In the genomic region with DNA sequence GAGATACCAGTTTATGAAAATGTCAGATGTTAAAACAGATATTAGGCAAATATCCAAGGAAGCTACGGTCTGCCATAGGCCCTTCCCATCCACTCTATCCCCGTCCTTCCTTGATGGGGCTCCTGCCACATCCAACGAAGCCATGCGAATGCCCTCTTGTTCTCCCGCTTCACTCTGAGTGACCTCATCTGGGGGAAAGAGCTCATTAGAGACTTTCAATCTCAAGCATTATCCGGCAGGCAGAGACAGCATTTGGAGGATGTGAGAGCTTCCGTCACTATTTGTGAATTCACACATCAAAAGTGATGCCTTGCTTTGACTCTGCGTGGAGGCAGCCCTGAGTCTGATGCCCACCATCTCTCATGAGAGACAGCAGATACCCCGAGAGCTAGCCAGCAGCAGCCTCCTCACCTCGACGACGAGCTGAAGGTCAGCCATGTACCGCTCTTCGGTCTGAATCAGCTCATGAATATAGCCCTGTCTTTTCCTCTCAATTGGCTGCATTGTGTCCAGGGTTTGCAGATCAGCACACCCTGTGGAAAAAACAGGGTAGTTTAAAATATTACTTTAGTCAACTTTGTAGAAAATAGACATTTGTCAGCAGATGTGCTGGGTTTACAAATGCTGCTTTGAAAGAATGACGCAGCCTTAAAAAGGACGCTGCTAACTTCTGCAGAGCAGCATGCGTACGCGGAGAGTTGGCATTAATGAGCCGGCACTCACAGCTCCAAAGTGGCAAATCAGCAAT, we compare ENCODE assay signal across 17 cellular contexts. TPM values are rescaled to one million over a fixed set of nuclear protein-coding genes. Genes with fewer than 3 reads are reported as not detected.
DNase-seq lines count a peak whose midpoint lies in the region; ATAC-seq and TF ChIP-seq lines count a peak whose summit lies in the region.
"Had no signal": no experiment of that assay in that cellular context is flagged by ENCODE, and none has a peak within 500 bp of the region (broad histone marks: within the 10 kb centered on the region; RNA-seq: fewer than 3 reads in every experiment).

No MANE protein-coding gene starts in this region.

- H3K4me3 Mint-ChIP-seq in activated CD4-positive, alpha-beta T cell treated with anti-CD3 and anti-CD28 coated beads, Interleukin-2, amount 10 ng/mL, durations not matched to agents 24 days and 14 days: no peak overlapping the region
- H3K4me3 Mint-ChIP-seq in activated CD4-positive, alpha-beta T cell treated with anti-CD3 and anti-CD28 coated beads, Interleukin-2, amount 10 ng/mL, durations not matched to agents 7 days and 5 days: no peak overlapping the region
- H3K4me3 Mint-ChIP-seq in neural progenitor cell: no peak overlapping the region
- H3K4me3 Mint-ChIP-seq: IgD-negative memory B cell had no signal

- peak; percentile 49 for DNase-seq in activated CD4-positive, alpha-beta T cell treated with anti-CD3 and anti-CD28 coated beads, Interleukin-2, amount 10 ng/mL, durations not matched to agents 24 days and 14 days
- DNase-seq in activated CD4-positive, alpha-beta T cell treated with anti-CD3 and anti-CD28 coated beads, Interleukin-2, amount 10 ng/mL, durations not matched to agents 7 days and 5 days: no peak
- DNase-seq in dorsolateral prefrontal cortex: peak in 1 of 10 donors; percentile 54
- no peak for DNase-seq in neural progenitor cell (ENCODE audit: low spot score)
- no peak for DNase-seq in NCI-H446 treated with DMSO at 0.1 percent for 48 hours (lab: John Stamatoyannopoulos, UW)
- DNase-seq in AG08395 (ENCODE audit: low spot score): no peak
- DNase-seq: 8988T, DMS53, PC-3 had no signal

- no peaks in the 10 kb centered on the region for H3K27me3 Mint-ChIP-seq in activated CD4-positive, alpha-beta T cell treated with anti-CD3 and anti-CD28 coated beads, Interleukin-2, amount 10 ng/mL, durations not matched to agents 24 days and 14 days
- H3K27me3 Mint-ChIP-seq in activated CD4-positive, alpha-beta T cell treated with anti-CD3 and anti-CD28 coated beads, Interleukin-2, amount 10 ng/mL, durations not matched to agents 7 days and 5 days: no peaks in the 10 kb centered on the region
- peaks cover 4% of the 10 kb centered on the region for H3K27me3 Mint-ChIP-seq in neural progenitor cell (ENCODE audit: insufficient read depth, low read depth)
- H3K27me3 Mint-ChIP-seq: IgD-negative memory B cell had no signal

- H3K9ac ChIP-seq in neural progenitor cell: no peak overlapping the region

- H3K4me2 ChIP-seq in neural progenitor cell: no peak overlapping the region

- no peaks in the 10 kb centered on the region for H4K20me1 ChIP-seq in neural progenitor cell (ENCODE audit: low read depth)

- intact Hi-C loops in activated CD4-positive, alpha-beta T cell treated with anti-CD3 and anti-CD28 coated beads, Interleukin-2, amount 10 ng/mL, durations not matched to agents 24 days and 14 days (cut with micrococcal nuclease): no loop called here
- intact Hi-C loops in dorsolateral prefrontal cortex (cut with DNase I): loop anchor here in 1 of 2 donors (10.0 kb wide), 1 partner anchor 296 kb away; a partner anchor contains a TSS

- POLR2A ChIA-PET in activated CD4-positive, alpha-beta T cell treated with anti-CD3 and anti-CD28 coated beads, Interleukin-2, amount 10 ng/mL, durations not matched to agents 7 days and 5 days (lab: Charles Lee): no interaction called here

- TF ChIP-seq CTCF in dorsolateral prefrontal cortex (IDR thresholded peaks at IDR 0.05 in 54 of 56, conservative IDR thresholded peaks at IDR 0.05 in 2 of 56; ENCODE audit: low read depth in 1 of 56, partially characterized antibody in 56 of 56) (peak in 2 of 56 donors; percentile 9 to 11), neural progenitor cell (IDR thresholded peaks at IDR 0.05) (no peak)

- H3K27me3 ChIP-seq in dorsolateral prefrontal cortex (no peaks in the 10 kb centered on the region), neural progenitor cell (no peaks in the 10 kb centered on the region)

- H3K4me3 ChIP-seq in dorsolateral prefrontal cortex: peak overlapping the region; percentile 1 to 61 (median 36)
- no peak overlapping the region for H3K4me3 ChIP-seq in neural progenitor cell
- H3K4me3 ChIP-seq: GM12878 had no signal

- no peaks in the 10 kb centered on the region for H3K36me3 ChIP-seq in neural progenitor cell

- H2AFZ ChIP-seq in neural progenitor cell (replicated peaks): no peak overlapping the region

- no peaks in the 10 kb centered on the region for H3F3A ChIP-seq in neural progenitor cell (ENCODE audit: low read depth)

- CTCF ChIA-PET in activated CD4-positive, alpha-beta T cell treated with anti-CD3 and anti-CD28 coated beads, Interleukin-2, amount 10 ng/mL, durations not matched to agents 7 days and 5 days (lab: Charles Lee): interaction anchor here (1.0 to 1.2 kb wide), 2 partner anchors 12 to 14 kb away, joined by 4 to 5 read pairs; no protein-coding TSS in a partner anchor

- H3K79me2 ChIP-seq in neural progenitor cell (ENCODE audit: low read depth): no peaks in the 10 kb centered on the region

- peaks cover 14% of the 10 kb centered on the region for H3K36me3 Mint-ChIP-seq in activated CD4-positive, alpha-beta T cell treated with anti-CD3 and anti-CD28 coated beads, Interleukin-2, amount 10 ng/mL, durations not matched to agents 24 days and 14 days (ENCODE audit: low read depth)
- peaks cover 11% of the 10 kb centered on the region for H3K36me3 Mint-ChIP-seq in activated CD4-positive, alpha-beta T cell treated with anti-CD3 and anti-CD28 coated beads, Interleukin-2, amount 10 ng/mL, durations not matched to agents 7 days and 5 days (ENCODE audit: low read depth)
- peaks cover 3% of the 10 kb centered on the region for H3K36me3 Mint-ChIP-seq in neural progenitor cell
- H3K36me3 Mint-ChIP-seq: IgD-negative memory B cell had no signal

- no peaks in the 10 kb centered on the region for H3K9me3 ChIP-seq in neural progenitor cell (ENCODE audit: low read depth)

- no peaks in the 10 kb centered on the region for H3K4me1 Mint-ChIP-seq in activated CD4-positive, alpha-beta T cell treated with anti-CD3 and anti-CD28 coated beads, Interleukin-2, amount 10 ng/mL, durations not matched to agents 24 days and 14 days
- no peaks in the 10 kb centered on the region for H3K4me1 Mint-ChIP-seq in activated CD4-positive, alpha-beta T cell treated with anti-CD3 and anti-CD28 coated beads, Interleukin-2, amount 10 ng/mL, durations not matched to agents 7 days and 5 days
- peaks cover 16% of the 10 kb centered on the region for H3K4me1 Mint-ChIP-seq in neural progenitor cell

- ATAC-seq in GM18498 (IDR thresholded peaks at IDR 0.05; ENCODE audit: unreplicated experiment) (no peak), HG03469 (IDR thresholded peaks at IDR 0.05; ENCODE audit: unreplicated experiment) (no peak)
- ATAC-seq: GM12878, HCT116, PC-3 had no signal

- no peaks in the 10 kb centered on the region for H3K4me1 ChIP-seq in neural progenitor cell

- H3K9me3 Mint-ChIP-seq in activated CD4-positive, alpha-beta T cell treated with anti-CD3 and anti-CD28 coated beads, Interleukin-2, amount 10 ng/mL, durations not matched to agents 24 days and 14 days: no peaks in the 10 kb centered on the region
- H3K9me3 Mint-ChIP-seq in activated CD4-positive, alpha-beta T cell treated with anti-CD3 and anti-CD28 coated beads, Interleukin-2, amount 10 ng/mL, durations not matched to agents 7 days and 5 days: no peaks in the 10 kb centered on the region
- no peaks in the 10 kb centered on the region for H3K9me3 Mint-ChIP-seq in neural progenitor cell
- H3K9me3 Mint-ChIP-seq: IgD-negative memory B cell had no signal

- H3K27ac Mint-ChIP-seq in activated CD4-positive, alpha-beta T cell treated with anti-CD3 and anti-CD28 coated beads, Interleukin-2, amount 10 ng/mL, durations not matched to agents 24 days and 14 days: no peak overlapping the region
- H3K27ac Mint-ChIP-seq in activated CD4-positive, alpha-beta T cell treated with anti-CD3 and anti-CD28 coated beads, Interleukin-2, amount 10 ng/mL, durations not matched to agents 7 days and 5 days: no peak overlapping the region
- peak overlapping the region; percentile 74 for H3K27ac Mint-ChIP-seq in neural progenitor cell

- H3K27ac ChIP-seq in dorsolateral prefrontal cortex (peak overlapping the region; percentile 15 to 94 (median 86)), neural progenitor cell (no peak overlapping the region)
- H3K27ac ChIP-seq: C4-2B had no signal

RNA-seq across cellular contexts. Expression of a gene that starts 45.9 kb away (rescaled TPM):
- total RNA-seq in activated CD4-positive, alpha-beta T cell treated with anti-CD3 and anti-CD28 coated beads, Interleukin-2, amount 10 ng/mL, durations not matched to agents 24 days and 14 days: not detected in 2 replicates
- total RNA-seq in activated CD4-positive, alpha-beta T cell treated with anti-CD3 and anti-CD28 coated beads, Interleukin-2, amount 10 ng/mL, durations not matched to agents 7 days and 5 days: under 1 TPM in 1 of 2 experiments, not detected in 1; 0.23 TPM
- total RNA-seq in dorsolateral prefrontal cortex (10 to 100 TPM in 16 of 120 experiments, 1 to 10 TPM in 104; 1.7 to 12.5 (median 7.0) TPM), neural progenitor cell (ENCODE audit: low replicate concordance) (0.34 TPM in 1 of 2 replicates, not detected in the other)
- total RNA-seq: GM12878, HT1080, LHCN-M2, PC-3 had no signal
